ENCODE assay signal across 8 cellular contexts in the genomic region with DNA sequence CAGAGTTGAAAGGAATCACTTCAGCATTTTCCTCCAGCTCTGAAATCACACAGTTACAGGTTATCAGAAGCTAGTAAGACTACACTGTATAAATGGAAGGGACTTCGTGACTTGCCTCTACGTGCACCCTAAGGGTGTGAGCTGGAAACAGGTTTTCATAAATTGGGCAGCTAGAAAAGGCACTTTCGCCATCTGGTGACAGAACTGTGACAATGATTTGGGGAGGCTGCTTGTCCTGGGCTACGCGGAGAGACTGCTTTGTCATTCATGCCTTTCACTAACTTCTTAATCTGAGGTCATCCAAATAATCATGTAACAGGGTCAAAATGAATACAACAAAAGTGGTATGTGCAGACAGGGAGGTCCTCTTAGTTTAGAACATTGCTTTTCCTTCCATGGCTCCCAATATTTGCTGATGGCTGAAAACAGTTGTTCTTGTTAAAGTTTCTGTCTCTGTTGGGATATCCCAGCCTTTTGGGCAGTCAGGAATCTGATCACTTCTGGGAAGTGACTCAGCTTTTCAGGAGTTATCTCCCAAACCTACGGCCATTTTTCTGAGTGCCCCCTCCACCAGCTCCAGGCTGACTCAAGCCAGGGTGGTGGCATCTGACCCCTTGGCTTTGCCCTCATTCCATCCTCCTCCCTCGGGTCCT.
DNase-seq lines count a peak whose midpoint lies in the region; ATAC-seq, FAIRE-seq and TF ChIP-seq lines count a peak whose summit lies in the region.

No MANE protein-coding gene starts in this region.

- POLR2A ChIA-PET in RWPE1 (lab: Yijun Ruan, JAX; ENCODE audit: low non-redundant PET), result no interaction called here

- FAIRE-seq in HTR-8/SVneo (lab: Jason Lieb, UNC), result no peak

- TF ChIP-seq CTCF in RWPE1 (conservative IDR thresholded peaks at IDR 0.05; ENCODE audit: low read depth), result peak; percentile 40

- no peak overlapping the region for H3K27ac ChIP-seq in RWPE1

- ATAC-seq in GM19025 (IDR thresholded peaks at IDR 0.05; ENCODE audit: low read depth, unreplicated experiment), result peak; percentile 81
- ATAC-seq in HG03159 (IDR thresholded peaks at IDR 0.05; ENCODE audit: unreplicated experiment), result peak; percentile 82

- DNase-seq in D341Med (ENCODE audit: low spot score), result peak; percentile 51
- peak; percentile 17 for DNase-seq in RWPE1 (ENCODE audit: low spot score)
- DNase-seq in kidney glomerular epithelial cell (lab: John Stamatoyannopoulos, UW), result peak; percentile 12
- DNase-seq in middle frontal gyrus (ENCODE audit: extremely low spot score, low spot score), result no peak
- DNase-seq in HTR-8/SVneo (ENCODE audit: insufficient read length, low spot score), result no peak
- DNase-seq in effector CD4-positive, alpha-beta T cell, result no peak

- CTCF ChIA-PET in RWPE1 (lab: Yijun Ruan, JAX), result interaction anchor here (0.6 to 0.8 kb wide), 5 partner anchors 9 to 1491 kb away, joined by 3 to 4 read pairs (median 3); no protein-coding TSS in a partner anchor

Comparison
In these comparisons a context has a peak if more than half of its experiments do, and no peak if none do; other contexts are left out.
1. DNase-seq: peak in D341Med (single experiment), RWPE1 (single experiment) and kidney glomerular epithelial cell (single experiment); none in middle frontal gyrus (single experiment), HTR-8/SVneo (single experiment) and effector CD4-positive, alpha-beta T cell (single experiment).